ENCODE assay signal across 24 cellular contexts in genomic region chr2:20339012-20339411, GRCh38. TPM values are rescaled to one million over a fixed set of nuclear protein-coding genes. Genes with fewer than 3 reads are reported as not detected.
DNase-seq lines count a peak whose midpoint lies in the region; ATAC-seq and TF ChIP-seq lines count a peak whose summit lies in the region.
"Had no signal": no experiment of that assay in that cellular context is flagged by ENCODE, and none has a peak within 500 bp of the region (broad histone marks: within the 10 kb centered on the region; RNA-seq: fewer than 3 reads in every experiment).

No MANE protein-coding gene starts in this region.

- TF ChIP-seq CTCF in natural killer cell (IDR thresholded peaks at IDR 0.05), result no peak
- TF ChIP-seq CTCF in DND-41 (IDR thresholded peaks at IDR 0.05; ENCODE audit: borderline replicate concordance, extremely low read depth, low read length, poor library complexity, severe bottlenecking), result no peak
- no peak for TF ChIP-seq CTCF in RWPE2 (IDR thresholded peaks at IDR 0.05; ENCODE audit: poor library complexity, severe bottlenecking)

- peak overlapping the region; percentile 20; the same call in 1 of the 2 replicates for H3K4me2 ChIP-seq in DND-41 (ENCODE audit: insufficient read depth, low read length)
- H3K4me2 ChIP-seq: PC-9 had no signal

- H3K27me3 ChIP-seq in DND-41 (ENCODE audit: insufficient read depth, low read length, poor library complexity), result no peaks in the 10 kb centered on the region
- H3K27me3 ChIP-seq in RWPE2 (ENCODE audit: insufficient read depth, poor library complexity, severe bottlenecking), result no peaks in the 10 kb centered on the region
- H3K27me3 ChIP-seq: BE2C, SJSA1 had no signal

- no peak overlapping the region for H3K9ac ChIP-seq in DND-41 (ENCODE audit: low read depth, low read length)

- H3K4me3 ChIP-seq in DND-41 (ENCODE audit: low read depth in 1 of 2, low read length in 2 of 2) (no peak overlapping the region), RWPE2 (ENCODE audit: severe bottlenecking) (no peak overlapping the region)
- H3K4me3 ChIP-seq: GM12878, PC-9, SJSA1 had no signal

- POLR2A ChIA-PET in naive thymus-derived CD8-positive, alpha-beta T cell (lab: Charles Lee), result interaction anchor here (1.1 kb wide), 1 partner anchor 11 kb away, joined by 3 read pairs; no protein-coding TSS in a partner anchor

- intact Hi-C loops in natural killer cell (cut with micrococcal nuclease), result no loop called here

- ATAC-seq in natural killer cell (no peak), DND-41 (ENCODE audit: insufficient read depth, low read depth) (no peak), RWPE2 (ENCODE audit: low read depth) (no peak), GM21717 (IDR thresholded peaks at IDR 0.05; ENCODE audit: unreplicated experiment) (no peak)
- no peak for ATAC-seq in natural killer cell treated with Interleukin-12 subunit alpha and Interleukin-12 subunit beta and Interleukin-15 and Interleukin-18, amount 100 ng/mL, for 72 hours
- no peak for ATAC-seq in naive thymus-derived CD8-positive, alpha-beta T cell
- ATAC-seq in stimulated activated naive CD8-positive, alpha-beta T cell treated with anti-CD3 and anti-CD28 coated beads, Interleukin-15, Interleukin-2, amounts not matched to agents 100 U/mL and 50 U/mL, for 24 hours, result no peak
- ATAC-seq: GM12878 had no signal

- no peaks in the 10 kb centered on the region for H3K9me3 ChIP-seq in DND-41 (ENCODE audit: insufficient read depth, low read length, severe bottlenecking)
- no peaks in the 10 kb centered on the region for H3K9me3 ChIP-seq in RWPE2 (ENCODE audit: severe bottlenecking)
- H3K9me3 ChIP-seq: BE2C, SJSA1 had no signal

- H3K36me3 ChIP-seq in DND-41 (ENCODE audit: insufficient read depth, low read length) (peaks cover 18% of the 10 kb centered on the region), RWPE2 (ENCODE audit: low read depth) (peaks cover 16% of the 10 kb centered on the region)

- H3K4me3 Mint-ChIP-seq in natural killer cell, result peak overlapping the region; percentile 21
- H3K4me3 Mint-ChIP-seq in natural killer cell treated with Interleukin-12 subunit alpha and Interleukin-12 subunit beta and Interleukin-15 and Interleukin-18, amount 100 ng/mL, for 72 hours, result no peak overlapping the region
- peak overlapping the region in 7 of 10 donors; percentile 22 to 69 (median 53) for H3K4me3 Mint-ChIP-seq in naive thymus-derived CD8-positive, alpha-beta T cell
- H3K4me3 Mint-ChIP-seq: CD14-positive monocyte had no signal

- H2AFZ ChIP-seq in DND-41 (ENCODE audit: low read depth, low read length), result no peak overlapping the region
- H2AFZ ChIP-seq: PC-9 had no signal

- H3K79me2 ChIP-seq in DND-41 (ENCODE audit: insufficient read depth, low read length), result peaks cover 100% of the 10 kb centered on the region

- peak overlapping the region in 1 of 2 donors; percentile 60 for H3K27ac Mint-ChIP-seq in natural killer cell
- no peak overlapping the region for H3K27ac Mint-ChIP-seq in natural killer cell treated with Interleukin-12 subunit alpha and Interleukin-12 subunit beta and Interleukin-15 and Interleukin-18, amount 100 ng/mL, for 72 hours
- H3K27ac Mint-ChIP-seq in naive thymus-derived CD8-positive, alpha-beta T cell, result peak overlapping the region in 5 of 10 donors; percentile 12 to 62 (median 42)

- H3K27ac ChIP-seq in DND-41 (ENCODE audit: low read length) (no peak overlapping the region), RWPE2 (ENCODE audit: poor library complexity, severe bottlenecking) (peak overlapping the region; percentile 2)
- H3K27ac ChIP-seq: PC-9, SJSA1 had no signal

- peaks cover 19% of the 10 kb centered on the region for H3K4me1 ChIP-seq in DND-41 (ENCODE audit: insufficient read depth, low read length)
- peaks cover 21% of the 10 kb centered on the region for H3K4me1 ChIP-seq in RWPE2 (ENCODE audit: insufficient read depth, poor library complexity, severe bottlenecking)
- H3K4me1 ChIP-seq: BE2C, SJSA1 had no signal

- H3K9me3 Mint-ChIP-seq in natural killer cell, result no peaks in the 10 kb centered on the region
- H3K9me3 Mint-ChIP-seq in natural killer cell treated with Interleukin-12 subunit alpha and Interleukin-12 subunit beta and Interleukin-15 and Interleukin-18, amount 100 ng/mL, for 72 hours, result no peaks in the 10 kb centered on the region
- H3K9me3 Mint-ChIP-seq in naive thymus-derived CD8-positive, alpha-beta T cell, result no peaks in the 10 kb centered on the region
- H3K9me3 Mint-ChIP-seq: CD14-positive monocyte had no signal

- no peaks in the 10 kb centered on the region for H3K36me3 Mint-ChIP-seq in natural killer cell
- H3K36me3 Mint-ChIP-seq in natural killer cell treated with Interleukin-12 subunit alpha and Interleukin-12 subunit beta and Interleukin-15 and Interleukin-18, amount 100 ng/mL, for 72 hours, result no peaks in the 10 kb centered on the region
- peaks cover 0 to 20% (median 1%) of the 10 kb centered on the region in 3 donors for H3K36me3 Mint-ChIP-seq in naive thymus-derived CD8-positive, alpha-beta T cell

- H3K27me3 Mint-ChIP-seq in natural killer cell (ENCODE audit: low read depth in 2 of 2), result no peaks in the 10 kb centered on the region
- H3K27me3 Mint-ChIP-seq in natural killer cell treated with Interleukin-12 subunit alpha and Interleukin-12 subunit beta and Interleukin-15 and Interleukin-18, amount 100 ng/mL, for 72 hours, result no peaks in the 10 kb centered on the region
- H3K27me3 Mint-ChIP-seq in naive thymus-derived CD8-positive, alpha-beta T cell, result no peaks in the 10 kb centered on the region

- H4K20me1 ChIP-seq in DND-41 (ENCODE audit: insufficient read depth, low read length), result peaks cover 98% of the 10 kb centered on the region

- peaks cover 74 to 85% of the 10 kb centered on the region in 2 donors for H3K4me1 Mint-ChIP-seq in natural killer cell
- peaks cover 37 to 52% of the 10 kb centered on the region in 2 donors for H3K4me1 Mint-ChIP-seq in natural killer cell treated with Interleukin-12 subunit alpha and Interleukin-12 subunit beta and Interleukin-15 and Interleukin-18, amount 100 ng/mL, for 72 hours (ENCODE audit: low read depth in 2 of 2)
- H3K4me1 Mint-ChIP-seq in naive thymus-derived CD8-positive, alpha-beta T cell, result peaks cover 16 to 92% (median 86%) of the 10 kb centered on the region in 4 donors

- DNase-seq in natural killer cell (no peak), DND-41 (no peak), RWPE2 (ENCODE audit: low spot score) (no peak), mesenteric fat pad (ENCODE audit: low spot score) (no peak)
- no peak for DNase-seq in natural killer cell treated with Interleukin-12 subunit alpha and Interleukin-12 subunit beta and Interleukin-15 and Interleukin-18, amount 100 ng/mL, for 72 hours (ENCODE audit: low spot score)
- no peak for DNase-seq in naive thymus-derived CD8-positive, alpha-beta T cell
- DNase-seq in stimulated activated naive CD8-positive, alpha-beta T cell treated with anti-CD3 and anti-CD28 coated beads, Interleukin-15, Interleukin-2, amounts not matched to agents 100 U/mL and 50 U/mL, for 24 hours, result no peak
- DNase-seq: BE2C, DMS53, EL, GDM1, KG1, NCI-H1048, NCI-H1417, NCI-H1694, NCI-H2029 treated with DMSO at 0.1 percent for 48 hours, NCI-H446 treated with DMSO at 0.1 percent for 48 hours, NCI-H526 treated with DMSO at 0.1 percent for 48 hours, PC-9, Right ventricle myocardium superior had no signal

RNA-seq across cellular contexts. Expression of gene PUM2, which starts 11.6 kb away (rescaled TPM):
- 100 to 1,000 TPM; 115 to 157 (median 130) TPM for total RNA-seq in natural killer cell
- total RNA-seq in natural killer cell treated with Interleukin-12 subunit alpha and Interleukin-12 subunit beta and Interleukin-15 and Interleukin-18, amount 100 ng/mL, for 72 hours, result 100 to 1,000 TPM; 107 to 144 TPM
- total RNA-seq in naive thymus-derived CD8-positive, alpha-beta T cell, result 100 to 1,000 TPM; 175 to 177 TPM
- polyA plus RNA-seq in naive thymus-derived CD8-positive, alpha-beta T cell, result 10 to 100 TPM; 17.1 to 19.0 (median 18.0) TPM
- total RNA-seq in mesenteric fat pad, result 74.2 TPM
